Comparison of ENCODE assay signal across 26 cellular contexts in genomic region chr1:180923887-180924286, GRCh38. TPM values are rescaled to one million over a fixed set of nuclear protein-coding genes. Genes with fewer than 3 reads are reported as not detected.
DNase-seq lines count a peak whose midpoint lies in the region; FAIRE-seq and TF ChIP-seq lines count a peak whose summit lies in the region.
"Had no signal": no experiment of that assay in that cellular context is flagged by ENCODE, and none has a peak within 500 bp of the region (broad histone marks: within the 10 kb centered on the region; RNA-seq: fewer than 3 reads in every experiment).

No MANE protein-coding gene starts in this region.

- peak overlapping the region; percentile 91 for H4K5ac ChIP-seq in H1 (ENCODE audit: insufficient read length, low read depth, low read length)

- peak overlapping the region; percentile 87 for H3K18ac ChIP-seq in H1 (ENCODE audit: extremely low read depth, low read length)

- peak overlapping the region; percentile 100 for H2BK5ac ChIP-seq in H1 (ENCODE audit: low read depth, low read length)

- H4K20me1 ChIP-seq in H1 (replicated peaks in 1 of 2; ENCODE audit: control insufficient read depth in 1 of 2, insufficient read depth in 2 of 2, low read length in 2 of 2) = no peaks in the 10 kb centered on the region

- peaks cover 32 to 59% (median 43%) of the 10 kb centered on the region in 4 experiments for H3K4me1 ChIP-seq in H1 (replicated peaks in 1 of 4; ENCODE audit: control insufficient read depth in 3 of 4, insufficient read depth in 4 of 4, low read length in 3 of 4)
- H3K4me1 ChIP-seq in kidney (ENCODE audit: control insufficient read depth in 1 of 2, insufficient read depth in 1 of 2, low read depth in 1 of 2, low read length in 2 of 2) = peaks cover 37 to 47% of the 10 kb centered on the region in 2 donors
- H3K4me1 ChIP-seq in thyroid gland = peaks cover 63 to 69% of the 10 kb centered on the region in 2 donors

- no peak for TF ChIP-seq EP300 in H1 (IDR thresholded peaks at IDR 0.05; ENCODE audit: borderline replicate concordance in 1 of 2, low read depth in 2 of 2, low read length in 2 of 2)

- H2BK12ac ChIP-seq in H1 (ENCODE audit: low read depth, low read length) = peak overlapping the region; percentile 100

- peak overlapping the region; percentile 75 to 87; a peak in 3 of 4 replicates for H3K4me2 ChIP-seq in H1 (ENCODE audit: insufficient read depth in 1 of 2, low read depth in 2 of 2, low read length in 2 of 2)

- CTCF ChIA-PET in H1 (lab: Charles Lee; ENCODE audit: partially characterized antibody) = interaction anchor here (0.7 to 3.9 kb wide), 8 partner anchors 8 to 408 kb away, joined by 3 to 11 read pairs (median 4); no protein-coding TSS in a partner anchor

- POLR2A ChIA-PET in H1 (lab: Charles Lee; ENCODE audit: partially characterized antibody) = interaction anchor here (1.0 to 2.4 kb wide), 7 partner anchors 8 to 401 kb away, joined by 3 to 26 read pairs (median 7); partner anchors contain the start of genes KIAA1614 and STX6

- no peaks in the 10 kb centered on the region; a peak in 1 of 7 replicates for H3K27me3 ChIP-seq in H1 (replicated peaks in 1 of 4; ENCODE audit: control insufficient read depth in 3 of 4, extremely low read depth in 1 of 4, insufficient read depth in 3 of 4, low read length in 3 of 4)
- H3K27me3 ChIP-seq in thyroid gland = no peaks in the 10 kb centered on the region
- H3K27me3 ChIP-seq: upper lobe of left lung had no signal

- peak overlapping the region; percentile 67 for H2BK120ac ChIP-seq in H1 (replicated peaks; ENCODE audit: low read depth, low read length)

- H3K9ac ChIP-seq in H1 (replicated peaks in 1 of 4; ENCODE audit: extremely low read depth in 1 of 4, low read depth in 3 of 4, low read length in 3 of 4) (peak overlapping the region in 1 of 4 experiments; percentile 45; a peak in 2 of 7 replicates), kidney (ENCODE audit: low read length in 2 of 2) (no peak overlapping the region)

- DNase-seq in H1 (ENCODE audit: low read depth in 1 of 2, low spot score in 2 of 2) (no peak), kidney (no peak), thyroid gland (no peak), DMS153 treated with DMSO at 0.1 percent for 48 hours (lab: John Stamatoyannopoulos, UW; ENCODE audit: unreplicated experiment) (no peak), cortex of kidney (lab: John Stamatoyannopoulos, UW) (no peak), COLO829 (ENCODE audit: low spot score) (no peak)
- no peak for DNase-seq in activated CD4-positive, alpha-beta T cell treated with anti-CD3 and anti-CD28 coated beads, Interleukin-2, amount 50 U/mL, for 48 hours
- DNase-seq: activated CD4-positive, alpha-beta memory T cell treated with anti-CD3 and anti-CD28 coated beads, Interleukin-2, amount 10 ng/mL, durations not matched to agents 7 days and 5 days; activated CD4-positive, CD25-positive, alpha-beta regulatory T cell; activated naive CD8-positive, alpha-beta T cell treated with anti-CD3 and anti-CD28 coated beads, Interleukin-2, amount 10 ng/mL, durations not matched to agents 7 days and 5 days; CD8-positive, alpha-beta memory T cell; cerebellar nuclear complex; DMS79 treated with DMSO at 0.1 percent for 48 hours; hippocampal formation; NCI-H1092 treated with DMSO at 0.1 percent for 48 hours; NCI-H2081; NCI-H345; occipital lobe; PC-3; SHP77; small intestine; stimulated activated CD4-positive, alpha-beta T cell treated with anti-CD3 and anti-CD28 coated beads, Interleukin-2, amount 100 ng/mL, for 24 hours; upper lobe of left lung had no signal

- H3K36me3 ChIP-seq in KOPT-K1 (ENCODE audit: insufficient read depth, low read length) (no peaks in the 10 kb centered on the region), H1 (ENCODE audit: control insufficient read depth in 2 of 4, insufficient read depth in 4 of 4, low read length in 3 of 4) (no peaks in the 10 kb centered on the region), kidney (ENCODE audit: control insufficient read depth in 1 of 2, insufficient read depth in 2 of 2, low read length in 2 of 2) (no peaks in the 10 kb centered on the region), thyroid gland (no peaks in the 10 kb centered on the region)

- H2BK20ac ChIP-seq in H1 (ENCODE audit: low read length) = peak overlapping the region; percentile 100

- peak overlapping the region; percentile 87 for H2AK5ac ChIP-seq in H1 (ENCODE audit: low read depth, low read length)

- H3K27ac ChIP-seq in KOPT-K1 (ENCODE audit: low read depth, low read length, poor library complexity, severe bottlenecking) = peak overlapping the region; percentile 46
- peak overlapping the region; percentile 92 for H3K27ac ChIP-seq in H1 (ENCODE audit: low read depth, low read length)
- peak overlapping the region; percentile 55 to 70 for H3K27ac ChIP-seq in kidney (ENCODE audit: low read depth in 2 of 2, low read length in 2 of 2)
- H3K27ac ChIP-seq in thyroid gland = peak overlapping the region; percentile 89 to 99 (median 94)
- H3K27ac ChIP-seq: upper lobe of left lung had no signal

- H2BK15ac ChIP-seq in H1 (ENCODE audit: low read length) = peak overlapping the region; percentile 72; the same call in 1 of the 2 replicates

- H3K79me2 ChIP-seq in H1 (ENCODE audit: control insufficient read depth in 1 of 2, insufficient read depth in 2 of 2, low read length in 2 of 2) = no peaks in the 10 kb centered on the region

- TF ChIP-seq POLR2A in H1 (IDR thresholded peaks at IDR 0.05; ENCODE audit: control extremely low read depth in 1 of 2, low read depth in 2 of 2, low read length in 2 of 2) = no peak
- no peak for TF ChIP-seq POLR2A in thyroid gland (IDR thresholded peaks at IDR 0.05)

- H3K4me3 ChIP-seq in H1 (ENCODE audit: extremely low read depth in 1 of 4, insufficient read depth in 2 of 4, low read depth in 3 of 4, low read length in 4 of 4) = peak overlapping the region in 1 of 4 experiments; percentile 42; a peak in 2 of 8 replicates
- no peak overlapping the region for H3K4me3 ChIP-seq in kidney (ENCODE audit: low read length in 2 of 2)
- no peak overlapping the region for H3K4me3 ChIP-seq in thyroid gland (replicated peaks in 1 of 3)
- H3K4me3 ChIP-seq: upper lobe of left lung had no signal

- no peak overlapping the region for H2AFZ ChIP-seq in H1 (ENCODE audit: low read length)

- TF ChIP-seq CTCF in H1 (IDR thresholded peaks at IDR 0.05; ENCODE audit: control extremely low read depth in 1 of 3, insufficient read depth in 1 of 3, low read depth in 1 of 3, low read length in 3 of 3) (no peak), kidney (IDR thresholded peaks at IDR 0.05; ENCODE audit: borderline replicate concordance, extremely low read depth, insufficient read depth) (no peak), thyroid gland (IDR thresholded peaks at IDR 0.05) (no peak)

- WGBS in H1 (ENCODE audit: extremely low coverage in 1 of 2, insufficient coverage in 1 of 2, insufficient read length in 1 of 2, insufficient replicate concordance in 2 of 2, low coverage in 1 of 2, low lambda C conversion rate in 2 of 2, missing lambda C conversion rate in 1 of 2), 2 experiments = 61% methylated on average over 4 of the region's 4 CpGs; no CpG with 5 or more reads in 1 of the 2 experiments
- WGBS in thyroid gland, 2 donors = 62 to 74% methylated on average over 4 of the region's 4 CpGs

- H3K23ac ChIP-seq in H1 (ENCODE audit: insufficient read length) = no peak overlapping the region

- H3K14ac ChIP-seq in H1 (ENCODE audit: insufficient read length) = no peak overlapping the region

- intact Hi-C loops in kidney (cut with DNase I) (no loop called here), thyroid gland (cut with DNase I) (no loop called here)

- peak overlapping the region; percentile 99 for H4K91ac ChIP-seq in H1 (replicated peaks; ENCODE audit: insufficient read length, low read length)

- no peaks in the 10 kb centered on the region for H3K79me1 ChIP-seq in H1 (ENCODE audit: low read depth, low read length)

- no peaks in the 10 kb centered on the region for H3K9me3 ChIP-seq in KOPT-K1 (ENCODE audit: insufficient read depth, low read length, poor library complexity, severe bottlenecking)
- no peaks in the 10 kb centered on the region for H3K9me3 ChIP-seq in H1 (ENCODE audit: insufficient read depth in 2 of 2, low read depth in 1 of 2, low read length in 1 of 2)
- no peaks in the 10 kb centered on the region for H3K9me3 ChIP-seq in kidney (ENCODE audit: control insufficient read depth in 1 of 2, low read length in 2 of 2)
- H3K9me3 ChIP-seq in thyroid gland = no peaks in the 10 kb centered on the region
- H3K9me3 ChIP-seq: upper lobe of left lung had no signal

- H3K56ac ChIP-seq in H1 (replicated peaks; ENCODE audit: insufficient read length, low read depth, low read length) = peak overlapping the region; percentile 78

- no peak for FAIRE-seq in H1 (lab: Jason Lieb, UNC)
- no peak for FAIRE-seq in kidney (lab: Jason Lieb, UNC)
- FAIRE-seq: HTR-8/SVneo, small intestine had no signal

- H3K23me2 ChIP-seq in H1 (ENCODE audit: low read depth, low read length) = peaks cover 2% of the 10 kb centered on the region

- TF ChIP-seq RAD21 in H1 (IDR thresholded peaks at IDR 0.05 in 1 of 2, conservative IDR thresholded peaks at IDR 0.05 in 1 of 2; ENCODE audit: low read depth in 2 of 2, low read length in 2 of 2) = no peak

- H3K4ac ChIP-seq in H1 (replicated peaks; ENCODE audit: insufficient read length, low read depth, low read length) = peak overlapping the region; percentile 97

- H4K8ac ChIP-seq in H1 (ENCODE audit: extremely low read depth, insufficient read depth, low read length) = peak overlapping the region; percentile 51; the same call in 1 of the 2 replicates

TF ChIP-seq in H1, 55 proteins besides CTCF, POLR2A, EP300 and RAD21 (continues in another document):
- TF ChIP-seq TEAD4 (IDR thresholded peaks at IDR 0.05; ENCODE audit: low read depth, low read length) = no peak
- TF ChIP-seq SIX5 (IDR thresholded peaks at IDR 0.05; ENCODE audit: low read depth, low read length) = no peak
- no peak for TF ChIP-seq SIN3A (conservative IDR thresholded peaks at IDR 0.05 in 1 of 2, IDR thresholded peaks at IDR 0.05 in 1 of 2; ENCODE audit: low read depth in 1 of 2, low read length in 2 of 2)
- TF ChIP-seq RFX5 (IDR thresholded peaks at IDR 0.05; ENCODE audit: borderline replicate concordance, low read depth, low read length) = no peak

RNA-seq across cellular contexts. Expression of gene KIAA1614, which starts 11.2 kb away (rescaled TPM):
- 2.6 and 3.1 TPM in 2 replicates for total RNA-seq in H1 (2021; fragmentation: NEBNext Ultra II Directional; extraction: Animal tissue kit (Norgen Biotek cat#: 25700))
- polyA plus RNA-seq in H1 (2011; rRNA removed) (1.3 and 1.9 TPM in 2 replicates), kidney (ENCODE audit: insufficient read depth, low read depth, low replicate concordance) (5.4 TPM)
- polyA plus RNA-seq in H1 (2011; cell fraction: cytosol; rRNA removed) = 1.8 TPM
- 2.7 TPM for polyA plus RNA-seq in H1 (2011; cell fraction: nucleus; rRNA removed)
- polyA plus RNA-seq in H1 (2012, experiment 1 of 2) = 1.0 to 2.5 TPM (median 1.8 TPM) in 4 replicates
- 1.8 TPM for polyA plus RNA-seq in H1 (2012, experiment 2 of 2)
- polyA plus RNA-seq in H1 (2013, experiment 1 of 2) = 1.8 TPM
- 0.81 TPM for polyA plus RNA-seq in H1 (2013, experiment 2 of 2)
- polyA minus RNA-seq in H1 (2011; rRNA and poly(A)+ RNA removed) = 1.0 and 1.6 TPM in 2 replicates
- 1.8 TPM for polyA minus RNA-seq in H1 (2011; cell fraction: cytosol; rRNA and poly(A)+ RNA removed)
- polyA minus RNA-seq in H1 (2011; cell fraction: nucleus; rRNA and poly(A)+ RNA removed) = 3.0 TPM
- total RNA-seq in kidney (12.3 TPM), thyroid gland (10 to 100 TPM in 2 of 4 donors, 1 to 10 TPM in 2; 8.7 to 16.7 (median 12.5) TPM)
- total RNA-seq: H4, PC-3 had no signal
